In the genomic region with DNA sequence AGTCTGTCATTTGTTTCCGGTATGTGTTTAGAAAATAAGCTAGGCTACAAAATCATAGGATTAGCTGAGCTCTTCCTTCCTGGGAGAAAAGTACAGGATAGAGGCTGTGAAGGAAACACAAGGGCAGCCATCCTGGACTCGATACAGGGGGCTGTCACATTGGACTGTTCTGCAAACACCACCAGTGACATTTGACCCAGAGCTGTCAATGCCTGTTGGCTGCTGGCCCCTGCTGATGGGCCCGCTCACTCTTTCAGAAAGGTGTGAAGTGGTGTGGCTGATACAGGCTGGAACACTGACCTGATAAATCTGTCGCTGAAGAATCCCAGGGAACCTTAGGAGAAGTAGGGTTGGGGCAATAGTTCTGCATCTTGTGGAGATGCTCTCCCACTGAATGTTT, we compare ENCODE assay signal across 14 cellular contexts.
"Had no signal": no experiment of that assay in that cellular context is flagged by ENCODE, and none has a peak within 500 bp of the region (broad histone marks: within the 10 kb centered on the region; RNA-seq: fewer than 3 reads in every experiment).

No MANE protein-coding gene starts in this region.

- H3K4me3 ChIP-seq: cardiac muscle cell, lung, ovary had no signal

- ATAC-seq: sciatic nerve; stimulated activated naive B cell treated with anti-CD40 and anti-IgM and Interleukin-4, amounts not matched to agents 10 μg/mL and 1 μg/mL and 100 μg/mL, for 72 hours; stimulated activated naive CD8-positive, alpha-beta T cell treated with anti-CD3 and anti-CD28 coated beads, Interleukin-15, amount 100 ng/mL, for 72 hours had no signal

- H3K9me3 ChIP-seq: ovary had no signal

- H3K27me3 ChIP-seq: ovary had no signal

- H3K27ac ChIP-seq: cardiac muscle cell, ovary had no signal

- DNase-seq: cerebellar nuclear complex; erythroblast; foreskin melanocyte; hippocampal formation; mesenchymal stem cell; naive B cell; ovary; stimulated activated CD4-positive, alpha-beta T cell treated with anti-CD3 and anti-CD28 coated beads, Interleukin-2, amount 100 ng/mL, for 24 hours; stimulated activated CD4-positive, alpha-beta T cell treated with anti-CD3 and anti-CD28 coated beads, Interleukin-4, amount 100 ng/mL, for 4 hours; stimulated activated naive B cell treated with anti-CD40 and anti-IgM and Interleukin-4, amounts not matched to agents 10 μg/mL and 1 μg/mL and 100 μg/mL, for 72 hours; stimulated activated naive CD8-positive, alpha-beta T cell treated with anti-CD3 and anti-CD28 coated beads, Interleukin-15, amount 100 ng/mL, for 72 hours had no signal

- H3K36me3 ChIP-seq: cardiac muscle cell, ovary had no signal
